In genomic region chr5:111699976-111700375, GRCh38 we compare ENCODE assay signal across 16 cellular contexts. TPM values are rescaled to one million over a fixed set of nuclear protein-coding genes. Genes with fewer than 3 reads are reported as not detected.
DNase-seq lines count a peak whose midpoint lies in the region; TF ChIP-seq lines count a peak whose summit lies in the region.
"Had no signal": no experiment of that assay in that cellular context is flagged by ENCODE, and none has a peak within 500 bp of the region (broad histone marks: within the 10 kb centered on the region; RNA-seq: fewer than 3 reads in every experiment).

No MANE protein-coding gene starts in this region.

- no peak overlapping the region for H3K27ac ChIP-seq in osteoblast (ENCODE audit: low read depth, low read length)
- H3K27ac ChIP-seq in MM.1S (ENCODE audit: low read length) = no peak overlapping the region
- H3K27ac ChIP-seq: ascending aorta, C4-2B, psoas muscle had no signal

- H3K9me3 ChIP-seq in osteoblast (ENCODE audit: low read depth, low read length) (no peaks in the 10 kb centered on the region), MM.1S (replicated peaks; ENCODE audit: insufficient read depth, low read length) (no peaks in the 10 kb centered on the region)
- H3K9me3 ChIP-seq: ascending aorta, psoas muscle, SK-N-SH had no signal

- no peaks in the 10 kb centered on the region for H3K79me2 ChIP-seq in osteoblast (ENCODE audit: insufficient read depth, low read length)
- no peaks in the 10 kb centered on the region for H3K79me2 ChIP-seq in MM.1S (ENCODE audit: low read length)

- H3K9ac ChIP-seq in MM.1S (ENCODE audit: low read length) = no peak overlapping the region
- H3K9ac ChIP-seq: SK-N-SH had no signal

- no peak overlapping the region for H3K4me2 ChIP-seq in osteoblast (ENCODE audit: insufficient read depth, low read length)
- no peak overlapping the region for H3K4me2 ChIP-seq in MM.1S (ENCODE audit: low read depth, low read length)
- H3K4me2 ChIP-seq: SK-N-SH had no signal

- DNase-seq in G401 (ENCODE audit: low spot score) (peak; percentile 38), NCI-H446 treated with DMSO at 0.1 percent for 48 hours (lab: John Stamatoyannopoulos, UW) (peak; percentile 81), astrocyte of the spinal cord (ENCODE audit: low read depth, low spot score) (peak; percentile 39), osteoblast (ENCODE audit: insufficient read length, low spot score, missing footprints) (peak; percentile 1), activated T-cell treated with anti-CD3 and anti-CD28 coated beads for 4 hours (no peak), MM.1S (no peak), nucleus accumbens (lab: John Stamatoyannopoulos, UW) (no peak)
- DNase-seq: activated CD8-positive, alpha-beta T cell treated with anti-CD3 and anti-CD28 coated beads for 36 hours; KBM-7; left ventricle myocardium superior; naive thymus-derived CD4-positive, alpha-beta T cell; NCI-H1417 treated with DMSO at 0.1 percent for 48 hours; psoas muscle; SK-N-SH had no signal

- H2AFZ ChIP-seq in osteoblast (ENCODE audit: low read length) (no peak overlapping the region), MM.1S (ENCODE audit: low read length) (no peak overlapping the region)

- no peaks in the 10 kb centered on the region for H3K9me2 ChIP-seq in MM.1S (replicated peaks; ENCODE audit: insufficient read depth, low read length)
- H3K9me2 ChIP-seq: SK-N-SH had no signal

- TF ChIP-seq CTCF in astrocyte of the spinal cord (IDR thresholded peaks at IDR 0.05; ENCODE audit: low read depth, low read length) = no peak
- no peak for TF ChIP-seq CTCF in osteoblast (IDR thresholded peaks at IDR 0.05; ENCODE audit: extremely low read depth, low read depth, low read length)
- TF ChIP-seq CTCF in MM.1S (IDR thresholded peaks at IDR 0.05; ENCODE audit: low read length) = no peak

- H3K4me1 ChIP-seq in osteoblast (ENCODE audit: insufficient read depth, low read length) (peaks cover 7% of the 10 kb centered on the region), MM.1S (ENCODE audit: low read length) (peaks cover 14% of the 10 kb centered on the region)
- H3K4me1 ChIP-seq: psoas muscle had no signal

- H3F3A ChIP-seq in MM.1S (ENCODE audit: insufficient read depth, low read length) = peaks cover 11% of the 10 kb centered on the region

- H4K20me1 ChIP-seq in osteoblast (ENCODE audit: insufficient read depth, low read length) (no peaks in the 10 kb centered on the region), MM.1S (ENCODE audit: insufficient read depth, low read length) (no peaks in the 10 kb centered on the region)

- H3K36me3 ChIP-seq in osteoblast (ENCODE audit: insufficient read depth, low read length) (no peaks in the 10 kb centered on the region), MM.1S (replicated peaks; ENCODE audit: insufficient read depth, low read length) (no peaks in the 10 kb centered on the region)
- H3K36me3 ChIP-seq: ascending aorta had no signal

- in situ Hi-C loops in G401 (cut with HindIII; ENCODE audit: low sequenced_read_pairs) (no loop called here), astrocyte of the spinal cord (cut with HindIII; ENCODE audit: low sequenced_read_pairs) (no loop called here)

- H3K4me3 ChIP-seq in astrocyte of the spinal cord (ENCODE audit: low read depth, low read length) (no peak overlapping the region), osteoblast (ENCODE audit: insufficient read depth, low read length) (no peak overlapping the region), MM.1S (ENCODE audit: low read length) (no peak overlapping the region)
- H3K4me3 ChIP-seq: ascending aorta, psoas muscle had no signal

- H3K27me3 ChIP-seq in osteoblast (ENCODE audit: insufficient read depth, low read length) = no peaks in the 10 kb centered on the region
- no peaks in the 10 kb centered on the region for H3K27me3 ChIP-seq in MM.1S (replicated peaks; ENCODE audit: insufficient read depth, low read length)
- H3K27me3 ChIP-seq: ascending aorta had no signal

RNA-seq across cellular contexts. Expression of gene NREP, which starts 57.0 kb away (rescaled TPM):
- total RNA-seq in G401 (2014; rRNA removed; shearing (Covaris generic)) = 2.3 and 6.9 TPM in 2 replicates
- total RNA-seq in osteoblast = 150 and 182 TPM in 2 replicates

Comparison
In these comparisons a context has a peak if more than half of its experiments do, and no peak if none do; other contexts are left out.
1. DNase-seq: peak in G401 (single experiment), NCI-H446 treated with DMSO at 0.1 percent for 48 hours (single experiment), astrocyte of the spinal cord (single experiment) and osteoblast (single experiment); none in activated T-cell treated with anti-CD3 and anti-CD28 coated beads for 4 hours (single experiment), MM.1S (single experiment) and nucleus accumbens (0 of 56).
2. RNA of gene NREP, which starts 57.0 kb away (total RNA-seq): 150 to 182 TPM in osteoblast; 2.3 to 6.9 TPM in G401; every median in the first group is over 10 times any median in the second.